ENCODE assay signal across 1 cellular context in the genomic region with DNA sequence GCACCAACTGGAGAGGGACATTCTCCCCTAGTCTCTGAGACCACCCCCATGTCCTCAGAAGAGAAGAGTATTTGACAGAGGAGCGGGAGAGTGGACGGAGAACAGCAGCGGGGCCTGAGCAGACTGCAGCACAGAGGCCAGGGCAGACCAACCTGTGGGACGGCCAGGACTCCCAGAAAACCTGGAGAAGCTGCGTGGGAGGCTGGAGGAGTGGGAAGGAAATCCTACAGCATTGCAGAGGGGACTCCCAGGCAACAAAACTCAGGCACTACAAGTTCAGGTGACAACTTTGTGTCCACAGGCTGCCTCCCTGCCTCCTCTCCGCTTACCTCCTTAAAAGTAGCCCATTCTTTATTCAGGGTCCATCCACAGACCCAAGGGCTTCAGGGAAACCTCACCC.
TF ChIP-seq lines count a peak whose summit lies in the region.

No MANE protein-coding gene starts in this region.

TF ChIP-seq in GM12878, 131 proteins besides CTCF, POLR2A, EP300 and RAD21:
- no peak for TF ChIP-seq MXI1 (IDR thresholded peaks at IDR 0.05; ENCODE audit: low read depth, low read length)
- TF ChIP-seq HDAC2 (IDR thresholded peaks at IDR 0.05) = no peak
- TF ChIP-seq DPF2 (IDR thresholded peaks at IDR 0.05) = no peak
- TF ChIP-seq, protein P1, sequence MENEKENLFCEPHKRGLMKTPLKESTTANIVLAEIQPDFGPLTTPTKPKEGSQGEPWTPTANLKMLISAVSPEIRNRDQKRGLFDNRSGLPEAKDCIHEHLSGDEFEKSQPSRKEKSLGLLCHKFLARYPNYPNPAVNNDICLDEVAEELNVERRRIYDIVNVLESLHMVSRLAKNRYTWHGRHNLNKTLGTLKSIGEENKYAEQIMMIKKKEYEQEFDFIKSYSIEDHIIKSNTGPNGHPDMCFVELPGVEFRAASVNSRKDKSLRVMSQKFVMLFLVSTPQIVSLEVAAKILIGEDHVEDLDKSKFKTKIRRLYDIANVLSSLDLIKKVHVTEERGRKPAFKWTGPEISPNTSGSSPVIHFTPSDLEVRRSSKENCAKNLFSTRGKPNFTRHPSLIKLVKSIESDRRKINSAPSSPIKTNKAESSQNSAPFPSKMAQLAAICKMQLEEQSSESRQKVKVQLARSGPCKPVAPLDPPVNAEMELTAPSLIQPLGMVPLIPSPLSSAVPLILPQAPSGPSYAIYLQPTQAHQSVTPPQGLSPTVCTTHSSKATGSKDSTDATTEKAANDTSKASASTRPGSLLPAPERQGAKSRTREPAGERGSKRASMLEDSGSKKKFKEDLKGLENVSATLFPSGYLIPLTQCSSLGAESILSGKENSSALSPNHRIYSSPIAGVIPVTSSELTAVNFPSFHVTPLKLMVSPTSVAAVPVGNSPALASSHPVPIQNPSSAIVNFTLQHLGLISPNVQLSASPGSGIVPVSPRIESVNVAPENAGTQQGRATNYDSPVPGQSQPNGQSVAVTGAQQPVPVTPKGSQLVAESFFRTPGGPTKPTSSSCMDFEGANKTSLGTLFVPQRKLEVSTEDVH (IDR thresholded peaks at IDR 0.05; ENCODE audit: low read depth, partially characterized antibody) = no peak
TF ChIP-seq in GM12878: peak in this region for 0.
